22 cellular contexts compared by ENCODE assay signal in the genomic region with DNA sequence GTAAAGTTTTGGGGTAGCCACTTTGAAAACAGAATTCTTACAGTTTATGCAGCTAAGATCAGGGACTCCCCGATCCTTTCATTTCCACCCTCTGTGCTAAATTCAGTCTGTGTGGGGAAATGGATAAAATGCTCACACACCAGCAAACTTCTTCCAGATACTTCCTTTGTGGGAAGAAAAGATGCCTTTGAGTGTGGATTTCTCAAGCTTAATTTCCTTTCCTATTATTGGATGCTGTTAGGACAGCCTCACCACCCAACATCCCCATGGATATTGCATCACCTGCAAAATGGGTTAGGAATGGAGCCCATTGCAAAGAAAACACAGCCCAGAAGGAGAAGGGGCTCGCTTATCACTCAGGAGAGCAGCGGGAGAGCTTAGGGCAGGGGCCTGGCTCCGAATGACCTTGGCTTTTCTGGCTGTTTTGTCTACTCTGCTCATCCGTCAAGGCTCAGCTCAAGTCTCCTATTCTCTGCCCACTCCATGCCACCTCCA.
"Had no signal": no experiment of that assay in that cellular context is flagged by ENCODE, and none has a peak within 500 bp of the region (broad histone marks: within the 10 kb centered on the region; RNA-seq: fewer than 3 reads in every experiment).

No MANE protein-coding gene starts in this region.

- DNase-seq: activated CD4-positive, alpha-beta T cell treated with anti-CD3 and anti-CD28 coated beads, Interleukin-2, amount 10 ng/mL, durations not matched to agents 7 days and 5 days; activated CD4-positive, CD25-positive, alpha-beta regulatory T cell treated with anti-CD3 and anti-CD28 coated beads, Interleukin-2, amount 50 U/mL, for 72 hours; activated CD8-positive, alpha-beta memory T cell treated with anti-CD3 and anti-CD28 coated beads, Interleukin-2, amount 10 ng/mL, durations not matched to agents 7 days and 5 days; activated CD8-positive, alpha-beta T cell treated with anti-CD3 and anti-CD28 coated beads for 36 hours; activated gamma-delta T cell; activated naive CD4-positive, alpha-beta T cell treated with anti-CD3 and anti-CD28 coated beads, Interleukin-2, amount 50 U/mL, for 16 hours; activated naive CD8-positive, alpha-beta T cell treated with anti-CD3 and anti-CD28 coated beads, Interleukin-2, amount 50 U/mL, for 24 hours; activated T-cell treated with anti-CD3 and anti-CD28 coated beads for 4 hours; anterior cingulate cortex; effector CD4-positive, alpha-beta T cell; erythroblast; foreskin keratinocyte; left lung; naive thymus-derived CD8-positive, alpha-beta T cell; stimulated activated CD4-positive, alpha-beta T cell treated with anti-CD3 and anti-CD28 coated beads, Interleukin-1b, Interleukin-23, amount 100 ng/mL, for 48 hours; stomach; T-helper 17 cell had no signal

- H3K9me3 ChIP-seq: left lung, stomach, suprapubic skin, tibial nerve, vagina had no signal

- H3K27me3 ChIP-seq: foreskin keratinocyte, left lung, stomach, suprapubic skin, tibial nerve, vagina had no signal

- H3K27ac ChIP-seq: left lung, stomach, suprapubic skin, tibial nerve, vagina had no signal

- H3K4me3 ChIP-seq: left lung, lung, stomach, suprapubic skin, tibial nerve, vagina had no signal

- H3K36me3 ChIP-seq: left lung, stomach, suprapubic skin, tibial nerve, vagina had no signal

- ATAC-seq: activated CD8-positive, alpha-beta memory T cell treated with anti-CD3 and anti-CD28 coated beads, Interleukin-2, amount 10 ng/mL, durations not matched to agents 7 days and 5 days; activated CD8-positive, alpha-beta T cell treated with anti-CD3 and anti-CD28 coated beads for 36 hours; activated naive CD8-positive, alpha-beta T cell treated with anti-CD3 and anti-CD28 coated beads, Interleukin-2, amount 50 U/mL, for 24 hours; foreskin keratinocyte; left lung; naive thymus-derived CD8-positive, alpha-beta T cell; stimulated activated memory B cell treated with anti-CD40 and anti-IgM and Interleukin-4, amounts not matched to agents 10 μg/mL and 1 μg/mL and 100 μg/mL, for 72 hours; T-helper 17 cell had no signal
